8 cellular contexts compared by ENCODE assay signal in genomic region chr1:227945891-227946623, GRCh38. TPM values are rescaled to one million over a fixed set of nuclear protein-coding genes. Genes with fewer than 3 reads are reported as not detected.
A peak's percentile ranks its signal among the peaks of the same experiment; 100 is the strongest.
DNase-seq lines count a peak whose midpoint lies in the region; ATAC-seq and TF ChIP-seq lines count a peak whose summit lies in the region.

No MANE protein-coding gene starts in this region.

- DNase-seq in AG10803 (ENCODE audit: low read depth), result peak; percentile 77
- peak; percentile 96 for DNase-seq in HPDE6-E6E7 (ENCODE audit: extremely low spot score)
- DNase-seq in activated CD8-positive, alpha-beta T cell treated with anti-CD3 and anti-CD28 coated beads, Interleukin-2, amount 10 ng/mL, durations not matched to agents 7 days and 5 days, result no peak
- peak; percentile 41 for DNase-seq in glutamatergic neuron
- peak; percentile 29 for DNase-seq in progenitor cell of endocrine pancreas (ENCODE audit: low spot score, unreplicated experiment)
- no peak for DNase-seq in UCSD-AML1 (lab: John Stamatoyannopoulos, UW; ENCODE audit: unreplicated experiment)
- no peak for DNase-seq in Karpas-422

- peak overlapping the region; percentile 31 for H3K4me3 ChIP-seq in AG10803 (ENCODE audit: low read length)
- no peak overlapping the region for H3K4me3 ChIP-seq in Karpas-422 (ENCODE audit: low read length)

- peaks cover 29% of the 10 kb centered on the region for H3K27me3 Mint-ChIP-seq in activated CD8-positive, alpha-beta T cell treated with anti-CD3 and anti-CD28 coated beads, Interleukin-2, amount 10 ng/mL, durations not matched to agents 7 days and 5 days (ENCODE audit: low read depth)
- H3K27me3 Mint-ChIP-seq in glutamatergic neuron (ENCODE audit: unreplicated experiment), result peaks cover 21% of the 10 kb centered on the region
- peaks cover 26% of the 10 kb centered on the region for H3K27me3 Mint-ChIP-seq in progenitor cell of endocrine pancreas

- ATAC-seq in GM18511 (IDR thresholded peaks at IDR 0.05; ENCODE audit: unreplicated experiment), result peak; percentile 56
- peak; percentile 17 for ATAC-seq in activated CD8-positive, alpha-beta T cell treated with anti-CD3 and anti-CD28 coated beads, Interleukin-2, amount 10 ng/mL, durations not matched to agents 7 days and 5 days

- no peaks in the 10 kb centered on the region for H3K4me1 ChIP-seq in Karpas-422 (ENCODE audit: low read length)

- CTCF ChIA-PET in activated CD8-positive, alpha-beta T cell treated with anti-CD3 and anti-CD28 coated beads, Interleukin-2, amount 10 ng/mL, durations not matched to agents 7 days and 5 days (lab: Charles Lee), result interaction anchor here (1.4 to 1.7 kb wide), 4 partner anchors 180 to 465 kb away, joined by 3 to 10 read pairs (median 6); no protein-coding TSS in a partner anchor

- H3K27ac ChIP-seq in Karpas-422 (ENCODE audit: low read length), result no peak overlapping the region

- no peak overlapping the region for H3K9ac ChIP-seq in Karpas-422 (ENCODE audit: low read length)

- H3K27ac Mint-ChIP-seq in activated CD8-positive, alpha-beta T cell treated with anti-CD3 and anti-CD28 coated beads, Interleukin-2, amount 10 ng/mL, durations not matched to agents 7 days and 5 days, result no peak overlapping the region
- H3K27ac Mint-ChIP-seq in glutamatergic neuron (ENCODE audit: unreplicated experiment) (peak overlapping the region; percentile 76), progenitor cell of endocrine pancreas (peak overlapping the region; percentile 35)

- H3K36me3 Mint-ChIP-seq in activated CD8-positive, alpha-beta T cell treated with anti-CD3 and anti-CD28 coated beads, Interleukin-2, amount 10 ng/mL, durations not matched to agents 7 days and 5 days (ENCODE audit: low read depth), result no peaks in the 10 kb centered on the region
- no peaks in the 10 kb centered on the region for H3K36me3 Mint-ChIP-seq in glutamatergic neuron (ENCODE audit: unreplicated experiment)
- no peaks in the 10 kb centered on the region for H3K36me3 Mint-ChIP-seq in progenitor cell of endocrine pancreas (ENCODE audit: insufficient read depth)

- H3K4me2 ChIP-seq in Karpas-422 (ENCODE audit: low read depth, low read length, poor library complexity, severe bottlenecking), result no peak overlapping the region

- H3K9me3 Mint-ChIP-seq in activated CD8-positive, alpha-beta T cell treated with anti-CD3 and anti-CD28 coated beads, Interleukin-2, amount 10 ng/mL, durations not matched to agents 7 days and 5 days (ENCODE audit: insufficient read depth), result no peaks in the 10 kb centered on the region
- peaks cover 16% of the 10 kb centered on the region for H3K9me3 Mint-ChIP-seq in glutamatergic neuron (ENCODE audit: unreplicated experiment)
- H3K9me3 Mint-ChIP-seq in progenitor cell of endocrine pancreas (ENCODE audit: low read depth), result no peaks in the 10 kb centered on the region

- H3K9me2 ChIP-seq in Karpas-422 (replicated peaks; ENCODE audit: insufficient read depth, low read length), result no peaks in the 10 kb centered on the region

- H3K36me3 ChIP-seq in Karpas-422 (ENCODE audit: insufficient read depth, low read length), result no peaks in the 10 kb centered on the region

- no peak for TF ChIP-seq CTCF in AG10803 (conservative IDR thresholded peaks at IDR 0.05; ENCODE audit: low read length)
- TF ChIP-seq CTCF in glutamatergic neuron (IDR thresholded peaks at IDR 0.05; ENCODE audit: partially characterized antibody, unreplicated experiment), result no peak
- no peak for TF ChIP-seq CTCF in progenitor cell of endocrine pancreas (IDR thresholded peaks at IDR 0.05; ENCODE audit: unreplicated experiment)

- no peak overlapping the region for H2AFZ ChIP-seq in Karpas-422 (ENCODE audit: low read length)

- POLR2A ChIA-PET in activated CD8-positive, alpha-beta T cell treated with anti-CD3 and anti-CD28 coated beads, Interleukin-2, amount 10 ng/mL, durations not matched to agents 7 days and 5 days (lab: Charles Lee), result no interaction called here

- no peaks in the 10 kb centered on the region for H4K20me1 ChIP-seq in Karpas-422 (ENCODE audit: insufficient read depth, low read depth, low read length)

- H3K4me3 Mint-ChIP-seq in activated CD8-positive, alpha-beta T cell treated with anti-CD3 and anti-CD28 coated beads, Interleukin-2, amount 10 ng/mL, durations not matched to agents 7 days and 5 days, result peak overlapping the region; percentile 31
- H3K4me3 Mint-ChIP-seq in glutamatergic neuron (ENCODE audit: unreplicated experiment) (peak overlapping the region; percentile 86), progenitor cell of endocrine pancreas (ENCODE audit: low read depth) (peak overlapping the region; percentile 42)

- no peaks in the 10 kb centered on the region for H3K27me3 ChIP-seq in Karpas-422 (ENCODE audit: low read length)

- no peaks in the 10 kb centered on the region for H3K79me2 ChIP-seq in Karpas-422 (ENCODE audit: low read length)

- H3K9me3 ChIP-seq in Karpas-422 (ENCODE audit: low read length), result no peaks in the 10 kb centered on the region

- peaks cover 8% of the 10 kb centered on the region for H3K4me1 Mint-ChIP-seq in activated CD8-positive, alpha-beta T cell treated with anti-CD3 and anti-CD28 coated beads, Interleukin-2, amount 10 ng/mL, durations not matched to agents 7 days and 5 days (ENCODE audit: low read depth)
- H3K4me1 Mint-ChIP-seq in glutamatergic neuron (ENCODE audit: low read depth, unreplicated experiment) (peaks cover 14% of the 10 kb centered on the region), progenitor cell of endocrine pancreas (ENCODE audit: low read depth) (peaks cover 1% of the 10 kb centered on the region)

RNA-seq across cellular contexts. Expression of gene WNT9A, which starts 1.7 kb away (rescaled TPM):
- not detected for total RNA-seq in activated CD8-positive, alpha-beta T cell treated with anti-CD3 and anti-CD28 coated beads, Interleukin-2, amount 10 ng/mL, durations not matched to agents 7 days and 5 days
- 13.8 TPM for total RNA-seq in glutamatergic neuron (ENCODE audit: unreplicated experiment)
- total RNA-seq in progenitor cell of endocrine pancreas, result 1.2 TPM in 2 replicates
- total RNA-seq in Karpas-422 (2014; rRNA removed; shearing (Covaris generic); ENCODE audit: low replicate concordance), result not detected in 2 replicates

Comparison
In these comparisons a context has a peak if more than half of its experiments do, and no peak if none do; other contexts are left out.
1. DNase-seq: peak in AG10803 (single experiment), HPDE6-E6E7 (single experiment), glutamatergic neuron (single experiment) and progenitor cell of endocrine pancreas (single experiment); none in activated CD8-positive, alpha-beta T cell treated with anti-CD3 and anti-CD28 coated beads, Interleukin-2, amount 10 ng/mL, durations not matched to agents 7 days and 5 days (single experiment), UCSD-AML1 (single experiment) and Karpas-422 (single experiment).
2. H3K4me3 Mint-ChIP-seq: peak in every context shown above with its lines; median percentile 86 in glutamatergic neuron; 42 in progenitor cell of endocrine pancreas; 31 in activated CD8-positive, alpha-beta T cell treated with anti-CD3 and anti-CD28 coated beads, Interleukin-2, amount 10 ng/mL, durations not matched to agents 7 days and 5 days.